In the genomic region with DNA sequence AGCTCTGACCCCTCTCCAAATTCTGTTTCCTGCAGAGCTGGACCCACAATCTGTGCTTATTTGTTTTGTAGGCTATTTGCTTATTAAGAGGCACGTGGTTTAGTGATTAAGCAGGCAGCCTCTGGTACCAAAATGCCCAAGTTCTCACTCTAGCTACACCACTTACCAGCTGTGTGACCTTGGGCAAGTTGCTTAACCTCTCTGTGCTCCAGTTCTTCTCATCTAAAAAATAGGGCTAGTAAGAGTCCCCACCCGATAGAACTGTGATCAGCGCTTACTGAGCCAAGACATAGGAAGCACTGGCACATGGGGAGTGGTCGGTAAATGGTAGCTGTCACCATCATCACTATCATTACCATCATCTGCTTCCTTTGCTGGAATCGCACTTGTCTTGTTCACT, we compare ENCODE assay signal across 28 cellular contexts. TPM values are rescaled to one million over a fixed set of nuclear protein-coding genes. Genes with fewer than 3 reads are reported as not detected.
DNase-seq lines count a peak whose midpoint lies in the region; ATAC-seq lines count a peak whose summit lies in the region.
"Had no signal": no experiment of that assay in that cellular context is flagged by ENCODE, and none has a peak within 500 bp of the region (broad histone marks: within the 10 kb centered on the region; RNA-seq: fewer than 3 reads in every experiment).

No MANE protein-coding gene starts in this region.

- peak; percentile 6 for ATAC-seq in activated naive CD8-positive, alpha-beta T cell treated with anti-CD3 and anti-CD28 coated beads, Interleukin-2, amount 50 U/mL, for 24 hours
- ATAC-seq in stimulated activated memory B cell treated with anti-CD40 and anti-IgM and Interleukin-4, amounts not matched to agents 10 μg/mL and 1 μg/mL and 100 μg/mL, for 72 hours: no peak
- no peak for ATAC-seq in right cardiac atrium
- no peak for ATAC-seq in HG02798 (IDR thresholded peaks at IDR 0.05; ENCODE audit: poor library complexity, unreplicated experiment)
- ATAC-seq: HCT116, left lung had no signal

- no peaks in the 10 kb centered on the region for H3K36me3 Mint-ChIP-seq in activated CD4-positive, alpha-beta memory T cell treated with anti-CD3 and anti-CD28 coated beads, Interleukin-2, amount 10 ng/mL, durations not matched to agents 7 days and 5 days (ENCODE audit: low read depth)
- H3K36me3 Mint-ChIP-seq in activated CD4-positive, alpha-beta memory T cell treated with anti-CD3 and anti-CD28 coated beads for 36 hours: no peaks in the 10 kb centered on the region
- no peaks in the 10 kb centered on the region for H3K36me3 Mint-ChIP-seq in activated naive CD8-positive, alpha-beta T cell treated with anti-CD3 and anti-CD28 coated beads, Interleukin-2, amount 50 U/mL, for 24 hours (ENCODE audit: low read depth)
- no peaks in the 10 kb centered on the region for H3K36me3 Mint-ChIP-seq in stimulated activated memory B cell treated with anti-CD40 and anti-IgM and Interleukin-4, amounts not matched to agents 10 μg/mL and 1 μg/mL and 100 μg/mL, for 72 hours
- H3K36me3 Mint-ChIP-seq: neural progenitor cell had no signal

- CTCF ChIA-PET in activated CD4-positive, alpha-beta memory T cell treated with anti-CD3 and anti-CD28 coated beads, Interleukin-2, amount 10 ng/mL, durations not matched to agents 7 days and 5 days (lab: Charles Lee): interaction anchor here (0.6 to 10.0 kb wide), 16 partner anchors 11 to 384 kb away, joined by 3 to 160 read pairs (median 6); partner anchors contain the start of gene VSIR
- CTCF ChIA-PET in activated CD4-positive, alpha-beta memory T cell treated with anti-CD3 and anti-CD28 coated beads for 36 hours (lab: Charles Lee): interaction anchor here (0.9 to 7.1 kb wide), 20 partner anchors 8 to 384 kb away, joined by 3 to 131 read pairs (median 7); partner anchors contain the start of genes SLC29A3 and VSIR

- H3K4me3 Mint-ChIP-seq in activated CD4-positive, alpha-beta memory T cell treated with anti-CD3 and anti-CD28 coated beads, Interleukin-2, amount 10 ng/mL, durations not matched to agents 7 days and 5 days: no peak overlapping the region
- no peak overlapping the region for H3K4me3 Mint-ChIP-seq in activated CD4-positive, alpha-beta memory T cell treated with anti-CD3 and anti-CD28 coated beads for 36 hours
- peak overlapping the region; percentile 46 for H3K4me3 Mint-ChIP-seq in activated naive CD8-positive, alpha-beta T cell treated with anti-CD3 and anti-CD28 coated beads, Interleukin-2, amount 50 U/mL, for 24 hours
- no peak overlapping the region for H3K4me3 Mint-ChIP-seq in stimulated activated memory B cell treated with anti-CD40 and anti-IgM and Interleukin-4, amounts not matched to agents 10 μg/mL and 1 μg/mL and 100 μg/mL, for 72 hours
- H3K4me3 Mint-ChIP-seq: activated CD4-positive, alpha-beta T cell treated with anti-CD3 and anti-CD28 coated beads for 36 hours; neural progenitor cell had no signal

- WGBS in right cardiac atrium: 85% methylated on average over 5 of the region's 5 CpGs

- H3K9me3 ChIP-seq in right cardiac atrium (ENCODE audit: control insufficient read depth, low read length): no peaks in the 10 kb centered on the region
- H3K9me3 ChIP-seq: BE2C, left lung, stomach, uterus had no signal

- H3K4me1 Mint-ChIP-seq in activated CD4-positive, alpha-beta memory T cell treated with anti-CD3 and anti-CD28 coated beads, Interleukin-2, amount 10 ng/mL, durations not matched to agents 7 days and 5 days: peaks cover 61% of the 10 kb centered on the region
- peaks cover 41% of the 10 kb centered on the region for H3K4me1 Mint-ChIP-seq in activated CD4-positive, alpha-beta memory T cell treated with anti-CD3 and anti-CD28 coated beads for 36 hours (ENCODE audit: low read depth)
- peaks cover 54% of the 10 kb centered on the region for H3K4me1 Mint-ChIP-seq in activated naive CD8-positive, alpha-beta T cell treated with anti-CD3 and anti-CD28 coated beads, Interleukin-2, amount 50 U/mL, for 24 hours
- peaks cover 49% of the 10 kb centered on the region for H3K4me1 Mint-ChIP-seq in stimulated activated memory B cell treated with anti-CD40 and anti-IgM and Interleukin-4, amounts not matched to agents 10 μg/mL and 1 μg/mL and 100 μg/mL, for 72 hours

- no peak overlapping the region for H3K4me3 ChIP-seq in right cardiac atrium (ENCODE audit: low read length)
- H3K4me3 ChIP-seq: left lung, neural progenitor cell, PC-9, SK-N-MC, stomach, uterus had no signal

- intact Hi-C loops in activated CD4-positive, alpha-beta memory T cell treated with anti-CD3 and anti-CD28 coated beads for 36 hours (cut with micrococcal nuclease): loop anchor here (2.0 to 5.0 kb wide), 3 partner anchors 14 to 114 kb away; no protein-coding TSS in a partner anchor
- intact Hi-C loops in right cardiac atrium (cut with DNase I): loop anchor here in 1 of 4 donors (10.0 kb wide), 1 partner anchor 384 kb away; the partner anchor contains the start of gene SLC29A3

- no peaks in the 10 kb centered on the region for H3K9me3 Mint-ChIP-seq in activated CD4-positive, alpha-beta memory T cell treated with anti-CD3 and anti-CD28 coated beads, Interleukin-2, amount 10 ng/mL, durations not matched to agents 7 days and 5 days
- H3K9me3 Mint-ChIP-seq in activated CD4-positive, alpha-beta memory T cell treated with anti-CD3 and anti-CD28 coated beads for 36 hours: no peaks in the 10 kb centered on the region
- H3K9me3 Mint-ChIP-seq in activated naive CD8-positive, alpha-beta T cell treated with anti-CD3 and anti-CD28 coated beads, Interleukin-2, amount 50 U/mL, for 24 hours: no peaks in the 10 kb centered on the region
- H3K9me3 Mint-ChIP-seq in stimulated activated memory B cell treated with anti-CD40 and anti-IgM and Interleukin-4, amounts not matched to agents 10 μg/mL and 1 μg/mL and 100 μg/mL, for 72 hours: no peaks in the 10 kb centered on the region
- H3K9me3 Mint-ChIP-seq: activated T-helper 2 cell treated with anti-CD3 and anti-CD28 coated beads, Interferon-gamma antibody, Interleukin-2, Interleukin-4, amounts not matched to agents 10 μg/mL and 5 μg/mL and 100 μg/mL, durations not matched to agents 14 hours and 24 hours and 36 hours; neural progenitor cell had no signal

- no peaks in the 10 kb centered on the region for H3K27me3 Mint-ChIP-seq in activated CD4-positive, alpha-beta memory T cell treated with anti-CD3 and anti-CD28 coated beads, Interleukin-2, amount 10 ng/mL, durations not matched to agents 7 days and 5 days
- no peaks in the 10 kb centered on the region for H3K27me3 Mint-ChIP-seq in activated CD4-positive, alpha-beta memory T cell treated with anti-CD3 and anti-CD28 coated beads for 36 hours
- H3K27me3 Mint-ChIP-seq in activated naive CD8-positive, alpha-beta T cell treated with anti-CD3 and anti-CD28 coated beads, Interleukin-2, amount 50 U/mL, for 24 hours: peaks cover 2% of the 10 kb centered on the region
- no peaks in the 10 kb centered on the region for H3K27me3 Mint-ChIP-seq in stimulated activated memory B cell treated with anti-CD40 and anti-IgM and Interleukin-4, amounts not matched to agents 10 μg/mL and 1 μg/mL and 100 μg/mL, for 72 hours
- H3K27me3 Mint-ChIP-seq: activated CD4-positive, alpha-beta T cell treated with anti-CD3 and anti-CD28 coated beads for 36 hours had no signal

- H3K27ac Mint-ChIP-seq in activated CD4-positive, alpha-beta memory T cell treated with anti-CD3 and anti-CD28 coated beads, Interleukin-2, amount 10 ng/mL, durations not matched to agents 7 days and 5 days: peak overlapping the region; percentile 66
- H3K27ac Mint-ChIP-seq in activated CD4-positive, alpha-beta memory T cell treated with anti-CD3 and anti-CD28 coated beads for 36 hours: no peak overlapping the region
- H3K27ac Mint-ChIP-seq in activated naive CD8-positive, alpha-beta T cell treated with anti-CD3 and anti-CD28 coated beads, Interleukin-2, amount 50 U/mL, for 24 hours: peak overlapping the region; percentile 81
- H3K27ac Mint-ChIP-seq in stimulated activated memory B cell treated with anti-CD40 and anti-IgM and Interleukin-4, amounts not matched to agents 10 μg/mL and 1 μg/mL and 100 μg/mL, for 72 hours: peak overlapping the region; percentile 27
- H3K27ac Mint-ChIP-seq: activated CD4-positive, alpha-beta T cell treated with anti-CD3 and anti-CD28 coated beads for 36 hours; activated T-helper 2 cell treated with anti-CD3 and anti-CD28 coated beads, Interferon-gamma antibody, Interleukin-2, Interleukin-4, amounts not matched to agents 10 μg/mL and 5 μg/mL and 100 μg/mL, durations not matched to agents 14 hours and 24 hours and 36 hours; neural progenitor cell had no signal

- no peaks in the 10 kb centered on the region for H3K27me3 ChIP-seq in right cardiac atrium (ENCODE audit: control insufficient read depth, insufficient read depth)
- H3K27me3 ChIP-seq: BE2C, left lung, neural progenitor cell, stomach, uterus had no signal

- no peak for DNase-seq in activated CD4-positive, alpha-beta memory T cell treated with anti-CD3 and anti-CD28 coated beads, Interleukin-2, amount 10 ng/mL, durations not matched to agents 7 days and 5 days
- no peak for DNase-seq in activated CD4-positive, alpha-beta memory T cell treated with anti-CD3 and anti-CD28 coated beads for 36 hours
- DNase-seq in HCEC 1CT (peak; percentile 2), right cardiac atrium (no peak), middle frontal gyrus (ENCODE audit: extremely low spot score, low spot score) (no peak)
- DNase-seq in activated naive CD8-positive, alpha-beta T cell treated with anti-CD3 and anti-CD28 coated beads, Interleukin-2, amount 50 U/mL, for 24 hours: no peak
- DNase-seq: BE2C, cortex of kidney, IMR-90, islet precursor cell, mesenchymal stem cell, NCI-H146, NCI-H2107, PC-9, retina, small intestine, stomach, uterus had no signal

- POLR2A ChIA-PET in activated CD4-positive, alpha-beta memory T cell treated with anti-CD3 and anti-CD28 coated beads, Interleukin-2, amount 10 ng/mL, durations not matched to agents 7 days and 5 days (lab: Charles Lee): interaction anchor here (0.8 to 7.6 kb wide), 15 partner anchors 9 to 379 kb away, joined by 3 to 57 read pairs (median 6); partner anchors contain the start of genes PSAP and VSIR
- POLR2A ChIA-PET in activated CD4-positive, alpha-beta memory T cell treated with anti-CD3 and anti-CD28 coated beads for 36 hours (lab: Charles Lee): interaction anchor here (1.0 kb wide), 1 partner anchor 14 kb away, joined by 3 read pairs; no protein-coding TSS in a partner anchor

- no peaks in the 10 kb centered on the region for H3K4me1 ChIP-seq in right cardiac atrium (ENCODE audit: control insufficient read depth, insufficient read depth, low read length)
- H3K4me1 ChIP-seq: BE2C, parathyroid adenoma, uterus had no signal

- no peak overlapping the region for H3K27ac ChIP-seq in right cardiac atrium (ENCODE audit: low read length)
- H3K27ac ChIP-seq: left lung, neural progenitor cell, parathyroid adenoma, PC-9, SK-N-MC, stomach, uterus had no signal

RNA-seq across cellular contexts. Expression of gene C10orf105, which starts 20.8 kb away (rescaled TPM):
- under 1 TPM; 0.25 to 0.33 TPM for total RNA-seq in activated CD4-positive, alpha-beta memory T cell treated with anti-CD3 and anti-CD28 coated beads, Interleukin-2, amount 10 ng/mL, durations not matched to agents 7 days and 5 days
- total RNA-seq in activated CD4-positive, alpha-beta memory T cell treated with anti-CD3 and anti-CD28 coated beads for 36 hours: under 1 TPM; 0.63 to 0.76 TPM
- under 1 TPM in 3 of 4 donors, not detected in 1; 0.14 to 0.36 (median 0.24) TPM for total RNA-seq in right cardiac atrium
- 0.09 TPM for polyA plus RNA-seq in right cardiac atrium
- total RNA-seq: cardiac septum, PC-9, stomach had no signal
- polyA plus RNA-seq: IMR-90 had no signal
